ENCODE assay signal across 9 cellular contexts in genomic region chr5:151063136-151063544, GRCh38. TPM values are rescaled to one million over a fixed set of nuclear protein-coding genes. Genes with fewer than 3 reads are reported as not detected.
DNase-seq lines count a peak whose midpoint lies in the region; ATAC-seq and TF ChIP-seq lines count a peak whose summit lies in the region.
"Had no signal": no experiment of that assay in that cellular context is flagged by ENCODE, and none has a peak within 500 bp of the region (broad histone marks: within the 10 kb centered on the region; RNA-seq: fewer than 3 reads in every experiment).

No MANE protein-coding gene starts in this region.

- TF ChIP-seq EP300 in upper lobe of left lung (IDR thresholded peaks at IDR 0.05) = no peak

- peaks cover 59 to 81% (median 73%) of the 10 kb centered on the region in 4 donors for H3K4me1 ChIP-seq in upper lobe of left lung
- H3K4me1 ChIP-seq: Caco-2 had no signal

- no peaks in the 10 kb centered on the region for H3K27me3 Mint-ChIP-seq in activated CD8-positive, alpha-beta memory T cell treated with anti-CD3 and anti-CD28 coated beads, Interleukin-2, amount 10 ng/mL, durations not matched to agents 7 days and 5 days

- H3K9me3 Mint-ChIP-seq in activated CD8-positive, alpha-beta memory T cell treated with anti-CD3 and anti-CD28 coated beads, Interleukin-2, amount 10 ng/mL, durations not matched to agents 7 days and 5 days (ENCODE audit: low read depth) = no peaks in the 10 kb centered on the region

- H3K27ac ChIP-seq in upper lobe of left lung = peak overlapping the region; percentile 67 to 76 (median 72)

- TF ChIP-seq POLR2A in upper lobe of left lung (IDR thresholded peaks at IDR 0.05) = no peak

- 64 to 66% methylated on average over 3 to 5 of the region's 5 CpGs for WGBS in upper lobe of left lung, 2 donors

- CTCF ChIA-PET in activated CD8-positive, alpha-beta memory T cell treated with anti-CD3 and anti-CD28 coated beads, Interleukin-2, amount 10 ng/mL, durations not matched to agents 7 days and 5 days (lab: Charles Lee) = interaction anchor here (1.0 to 2.2 kb wide), 4 partner anchors 11 to 52 kb away, joined by 4 to 9 read pairs (median 6); no protein-coding TSS in a partner anchor

- peak overlapping the region; percentile 5 for H3K27ac Mint-ChIP-seq in activated CD8-positive, alpha-beta memory T cell treated with anti-CD3 and anti-CD28 coated beads, Interleukin-2, amount 10 ng/mL, durations not matched to agents 7 days and 5 days

- no peak for ATAC-seq in activated CD8-positive, alpha-beta memory T cell treated with anti-CD3 and anti-CD28 coated beads, Interleukin-2, amount 10 ng/mL, durations not matched to agents 7 days and 5 days
- ATAC-seq in upper lobe of left lung (ENCODE audit: low FRiP score in 2 of 2) (peak in 1 of 2 donors; percentile 66), HG02885 (IDR thresholded peaks at IDR 0.05; ENCODE audit: poor library complexity, unreplicated experiment) (no peak), GM18517 (IDR thresholded peaks at IDR 0.05; ENCODE audit: unreplicated experiment) (no peak)

- no peaks in the 10 kb centered on the region for H3K9me3 ChIP-seq in upper lobe of left lung
- H3K9me3 ChIP-seq: Caco-2 had no signal

- peaks cover 64% of the 10 kb centered on the region for H3K4me1 Mint-ChIP-seq in activated CD8-positive, alpha-beta memory T cell treated with anti-CD3 and anti-CD28 coated beads, Interleukin-2, amount 10 ng/mL, durations not matched to agents 7 days and 5 days

- peaks cover 60% of the 10 kb centered on the region for H3K36me3 Mint-ChIP-seq in activated CD8-positive, alpha-beta memory T cell treated with anti-CD3 and anti-CD28 coated beads, Interleukin-2, amount 10 ng/mL, durations not matched to agents 7 days and 5 days

- no peak overlapping the region for H3K4me3 ChIP-seq in upper lobe of left lung

- DNase-seq in activated CD8-positive, alpha-beta memory T cell treated with anti-CD3 and anti-CD28 coated beads, Interleukin-2, amount 10 ng/mL, durations not matched to agents 7 days and 5 days = no peak
- no peak for DNase-seq in activated CD8-positive, alpha-beta memory T cell treated with anti-CD3 and anti-CD28 coated beads, Interleukin-2, amount 50 U/mL, for 4 hours
- peak; percentile 79 for DNase-seq in amniotic epithelial cell (ENCODE audit: low read depth)
- DNase-seq in kidney glomerular epithelial cell (lab: John Stamatoyannopoulos, UW) = peak; percentile 68
- DNase-seq in upper lobe of left lung = no peak
- no peak for DNase-seq in NCI-H2081 treated with DMSO at 0.1 percent for 48 hours (lab: John Stamatoyannopoulos, UW)
- DNase-seq: Caco-2 had no signal

- no peak for TF ChIP-seq CTCF in upper lobe of left lung (IDR thresholded peaks at IDR 0.05)

- no peak overlapping the region for H3K4me3 Mint-ChIP-seq in activated CD8-positive, alpha-beta memory T cell treated with anti-CD3 and anti-CD28 coated beads, Interleukin-2, amount 10 ng/mL, durations not matched to agents 7 days and 5 days

- peaks cover 8 to 57% (median 28%) of the 10 kb centered on the region in 4 donors for H3K36me3 ChIP-seq in upper lobe of left lung

- no peaks in the 10 kb centered on the region for H3K27me3 ChIP-seq in upper lobe of left lung

RNA-seq across cellular contexts. Expression of gene TNIP1, which starts 17.7 kb away (rescaled TPM):
- 100 to 1,000 TPM; 136 to 201 TPM for total RNA-seq in activated CD8-positive, alpha-beta memory T cell treated with anti-CD3 and anti-CD28 coated beads, Interleukin-2, amount 10 ng/mL, durations not matched to agents 7 days and 5 days
- total RNA-seq in upper lobe of left lung = 100 to 1,000 TPM; 109 to 166 (median 130) TPM

RNA-seq across cellular contexts. Expression of gene GPX3, which starts 42.7 kb away (rescaled TPM):
- not detected for total RNA-seq in activated CD8-positive, alpha-beta memory T cell treated with anti-CD3 and anti-CD28 coated beads, Interleukin-2, amount 10 ng/mL, durations not matched to agents 7 days and 5 days
- total RNA-seq in upper lobe of left lung = 1,000 to 10,000 TPM in 4 of 6 donors, 100 to 1,000 TPM in 2; 876 to 1,536 (median 1,027) TPM

Comparison
In these comparisons a context has a peak if more than half of its experiments do, and no peak if none do; other contexts are left out.
1. DNase-seq: peak in amniotic epithelial cell (single experiment) and kidney glomerular epithelial cell (single experiment); none in activated CD8-positive, alpha-beta memory T cell treated with anti-CD3 and anti-CD28 coated beads, Interleukin-2, amount 10 ng/mL, durations not matched to agents 7 days and 5 days (single experiment), activated CD8-positive, alpha-beta memory T cell treated with anti-CD3 and anti-CD28 coated beads, Interleukin-2, amount 50 U/mL, for 4 hours (single experiment), upper lobe of left lung (0 of 2) and NCI-H2081 treated with DMSO at 0.1 percent for 48 hours (single experiment).
2. RNA of gene GPX3, which starts 42.7 kb away (total RNA-seq): 876 to 1,536 TPM in upper lobe of left lung; not detected in activated CD8-positive, alpha-beta memory T cell treated with anti-CD3 and anti-CD28 coated beads, Interleukin-2, amount 10 ng/mL, durations not matched to agents 7 days and 5 days; every median in the first group is over 100 times any median in the second.